In genomic region chr5:145787996-145788395, GRCh38 we compare ENCODE assay signal across 16 cellular contexts. TPM values are rescaled to one million over a fixed set of nuclear protein-coding genes. Genes with fewer than 3 reads are reported as not detected.
DNase-seq lines count a peak whose midpoint lies in the region; ATAC-seq, FAIRE-seq and TF ChIP-seq lines count a peak whose summit lies in the region.
"Had no signal": no experiment of that assay in that cellular context is flagged by ENCODE, and none has a peak within 500 bp of the region (broad histone marks: within the 10 kb centered on the region; RNA-seq: fewer than 3 reads in every experiment).

No MANE protein-coding gene starts in this region.

- no peak overlapping the region for H3K27ac Mint-ChIP-seq in astrocyte (ENCODE audit: unreplicated experiment)

- H3K9ac ChIP-seq in astrocyte (ENCODE audit: low read length), result no peak overlapping the region
- H3K9ac ChIP-seq: BLaER1 had no signal

- intact Hi-C loops in left ventricle myocardium inferior (cut with micrococcal nuclease), result no loop called here
- intact Hi-C loops in Right ventricle myocardium inferior (cut with DNase I), result no loop called here

- TF ChIP-seq CTCF in left ventricle myocardium inferior (IDR thresholded peaks at IDR 0.05; ENCODE audit: borderline replicate concordance) (no peak), astrocyte (IDR thresholded peaks at IDR 0.05; ENCODE audit: insufficient read depth, low read depth, low read length) (no peak), fibroblast of villous mesenchyme (IDR thresholded peaks at IDR 0.05; ENCODE audit: insufficient read depth, low read depth, low read length) (no peak), RWPE1 (conservative IDR thresholded peaks at IDR 0.05; ENCODE audit: low read depth) (no peak)

- H3K4me3 ChIP-seq in left ventricle myocardium inferior (no peak overlapping the region), astrocyte (ENCODE audit: insufficient read depth, low read depth, low read length) (no peak overlapping the region), fibroblast of villous mesenchyme (ENCODE audit: low read depth, low read length) (no peak overlapping the region)
- H3K4me3 ChIP-seq: BLaER1 had no signal

- H3K36me3 Mint-ChIP-seq in astrocyte (ENCODE audit: low read depth, unreplicated experiment), result peaks cover 4% of the 10 kb centered on the region

- no peaks in the 10 kb centered on the region for H4K20me1 ChIP-seq in astrocyte (ENCODE audit: insufficient read depth, low read length)
- H4K20me1 ChIP-seq: BLaER1 had no signal

- H3K4me1 ChIP-seq in left ventricle myocardium inferior, result peaks cover 21% of the 10 kb centered on the region
- no peaks in the 10 kb centered on the region for H3K4me1 ChIP-seq in astrocyte (ENCODE audit: insufficient read depth, low read length)
- H3K4me1 ChIP-seq: BLaER1 had no signal

- no peaks in the 10 kb centered on the region for H3K36me3 ChIP-seq in left ventricle myocardium inferior
- no peaks in the 10 kb centered on the region for H3K36me3 ChIP-seq in astrocyte (ENCODE audit: insufficient read depth, low read length)

- peaks cover 10% of the 10 kb centered on the region for H3K9me3 Mint-ChIP-seq in astrocyte (ENCODE audit: unreplicated experiment)

- H3K27me3 ChIP-seq in left ventricle myocardium inferior (ENCODE audit: low read depth) (no peaks in the 10 kb centered on the region), astrocyte (ENCODE audit: insufficient read depth, low read length) (no peaks in the 10 kb centered on the region)
- H3K27me3 ChIP-seq: BLaER1 had no signal

- no peaks in the 10 kb centered on the region for H3K9me3 ChIP-seq in left ventricle myocardium inferior (replicated peaks)
- H3K9me3 ChIP-seq in astrocyte (ENCODE audit: insufficient read depth, low read depth, low read length), result no peaks in the 10 kb centered on the region
- H3K9me3 ChIP-seq: BLaER1 had no signal

- H3K4me1 Mint-ChIP-seq in astrocyte (ENCODE audit: low read depth, unreplicated experiment), result peaks cover 6% of the 10 kb centered on the region

- H3K4me2 ChIP-seq in astrocyte (ENCODE audit: low read length), result no peak overlapping the region
- H3K4me2 ChIP-seq: BLaER1 had no signal

- H3K79me2 ChIP-seq in astrocyte (ENCODE audit: insufficient read depth, low read length), result no peaks in the 10 kb centered on the region

- POLR2A ChIA-PET in RWPE1 (lab: Yijun Ruan, JAX; ENCODE audit: low non-redundant PET), result no interaction called here

- no peak for ATAC-seq in Right ventricle myocardium inferior
- ATAC-seq in GM19324 (IDR thresholded peaks at IDR 0.05; ENCODE audit: low FRiP score, unreplicated experiment), result no peak

- no peak overlapping the region for H3K4me3 Mint-ChIP-seq in astrocyte (ENCODE audit: unreplicated experiment)
- H3K4me3 Mint-ChIP-seq: H9 had no signal

- DNase-seq in left ventricle myocardium inferior (no peak), Right ventricle myocardium inferior (ENCODE audit: missing footprints) (no peak), astrocyte (ENCODE audit: low read depth) (no peak), fibroblast of villous mesenchyme (ENCODE audit: low read depth) (peak; percentile 28), SIG-M5 (lab: John Stamatoyannopoulos, UW) (no peak), RWPE1 (ENCODE audit: low spot score) (no peak)
- DNase-seq: 8988T, AML-193, DMS79, GDM1, GOT3, H9, IMR-90 had no signal

- H2AFZ ChIP-seq in astrocyte (ENCODE audit: low read depth, low read length), result no peak overlapping the region

- peak; percentile 29 for FAIRE-seq in astrocyte (lab: Jason Lieb, UNC)
- FAIRE-seq: GM12892 had no signal

- CTCF ChIA-PET in RWPE1 (lab: Yijun Ruan, JAX), result interaction anchor here (0.6 kb wide), 1 partner anchor 845 kb away, joined by 4 read pairs; no protein-coding TSS in a partner anchor

- H3K27ac ChIP-seq in left ventricle myocardium inferior (replicated peaks), result peak overlapping the region; percentile 7
- no peak overlapping the region for H3K27ac ChIP-seq in astrocyte (ENCODE audit: low read depth, low read length)
- H3K27ac ChIP-seq in RWPE1, result no peak overlapping the region
- H3K27ac ChIP-seq: BLaER1 had no signal

- no peaks in the 10 kb centered on the region for H3K27me3 Mint-ChIP-seq in astrocyte (ENCODE audit: low read depth, unreplicated experiment)

RNA-seq across cellular contexts. Expression of gene PRELID2, which starts 47.1 kb away (rescaled TPM):
- total RNA-seq in left ventricle myocardium inferior (12.2 TPM), Right ventricle myocardium inferior (33.2 TPM), astrocyte (9.2 and 9.9 TPM in 2 replicates), fibroblast of villous mesenchyme (23.2 and 35.0 TPM in 2 replicates)
